21 cellular contexts compared by ENCODE assay signal in genomic region chr22:25718109-25718830, GRCh38. TPM values are rescaled to one million over a fixed set of nuclear protein-coding genes. Genes with fewer than 3 reads are reported as not detected.
A peak's percentile ranks its signal among the peaks of the same experiment; 100 is the strongest.
DNase-seq lines count a peak whose midpoint lies in the region; ATAC-seq, FAIRE-seq and TF ChIP-seq lines count a peak whose summit lies in the region.
"Had no signal": no experiment of that assay in that cellular context is flagged by ENCODE, and none has a peak within 500 bp of the region (broad histone marks: within the 10 kb centered on the region; RNA-seq: fewer than 3 reads in every experiment).

No MANE protein-coding gene starts in this region.

- CTCF ChIA-PET in activated CD4-positive, alpha-beta memory T cell treated with anti-CD3 and anti-CD28 coated beads, Interleukin-2, amount 10 ng/mL, durations not matched to agents 7 days and 5 days (lab: Charles Lee), result no interaction called here

- in situ Hi-C loops in gastrocnemius medialis (cut with MboI; ENCODE audit: low sequenced_read_pairs in 4 of 4), result loop anchor here in 1 of 4 donors (25.0 kb wide), 1 partner anchor 256 kb away; no protein-coding TSS in a partner anchor

- H3K27ac ChIP-seq in dorsolateral prefrontal cortex, result peak overlapping the region in 35 of 59 donors; percentile 3 to 76 (median 36)
- peak overlapping the region; percentile 26 to 56 (median 46) for H3K27ac ChIP-seq in gastrocnemius medialis
- no peak overlapping the region for H3K27ac ChIP-seq in small intestine (ENCODE audit: low read depth in 1 of 2, low read length in 1 of 2)
- H3K27ac ChIP-seq: 22Rv1, PC-9, RWPE1 had no signal

- H3K27ac Mint-ChIP-seq in T-helper 1 cell treated with Interleukin-12 subunit alpha and Interleukin-12 subunit beta and Interleukin-4 antibody, amounts not matched to agents 30 μg/mL and 1 μg/mL, for 36 hours, result peak overlapping the region; percentile 45
- H3K27ac Mint-ChIP-seq in activated CD4-positive, alpha-beta memory T cell treated with anti-CD3 and anti-CD28 coated beads, Interleukin-2, amount 10 ng/mL, durations not matched to agents 7 days and 5 days, result no peak overlapping the region
- H3K27ac Mint-ChIP-seq: CD14-positive monocyte had no signal

- no peaks in the 10 kb centered on the region for H3K27me3 Mint-ChIP-seq in T-helper 1 cell treated with Interleukin-12 subunit alpha and Interleukin-12 subunit beta and Interleukin-4 antibody, amounts not matched to agents 30 μg/mL and 1 μg/mL, for 36 hours (ENCODE audit: low read depth)
- H3K27me3 Mint-ChIP-seq in activated CD4-positive, alpha-beta memory T cell treated with anti-CD3 and anti-CD28 coated beads, Interleukin-2, amount 10 ng/mL, durations not matched to agents 7 days and 5 days, result no peaks in the 10 kb centered on the region

- peak; percentile 75 to 92 for ATAC-seq in gastrocnemius medialis

- H3K27me3 ChIP-seq in dorsolateral prefrontal cortex (no peaks in the 10 kb centered on the region), gastrocnemius medialis (no peaks in the 10 kb centered on the region), small intestine (ENCODE audit: control insufficient read depth in 2 of 2, insufficient read depth in 2 of 2, low read length in 2 of 2) (no peaks in the 10 kb centered on the region)

- intact Hi-C loops in dorsolateral prefrontal cortex (cut with DNase I), result no loop called here
- intact Hi-C loops in gastrocnemius medialis (cut with DNase I; ENCODE audit: low total_unique reads), result no loop called here

- POLR2A ChIA-PET in activated CD4-positive, alpha-beta memory T cell treated with anti-CD3 and anti-CD28 coated beads, Interleukin-2, amount 10 ng/mL, durations not matched to agents 7 days and 5 days (lab: Charles Lee), result no interaction called here

- TF ChIP-seq POLR2A in GM12892 (IDR thresholded peaks at IDR 0.05; ENCODE audit: low read depth, low read length) (no peak), gastrocnemius medialis (IDR thresholded peaks at IDR 0.05) (no peak)

- H3K9me3 ChIP-seq in gastrocnemius medialis, result no peaks in the 10 kb centered on the region
- H3K9me3 ChIP-seq in small intestine (ENCODE audit: control insufficient read depth, low read depth), result no peaks in the 10 kb centered on the region

- peak; percentile 24 for FAIRE-seq in GM12892 (lab: Jason Lieb, UNC)
- no peak for FAIRE-seq in small intestine (lab: Jason Lieb, UNC)
- FAIRE-seq: H54 had no signal

- H3K36me3 ChIP-seq in gastrocnemius medialis (no peaks in the 10 kb centered on the region), small intestine (ENCODE audit: control insufficient read depth in 2 of 2, insufficient read depth in 2 of 2, low read length in 2 of 2) (no peaks in the 10 kb centered on the region)

- peaks cover 56% of the 10 kb centered on the region for H3K36me3 Mint-ChIP-seq in T-helper 1 cell treated with Interleukin-12 subunit alpha and Interleukin-12 subunit beta and Interleukin-4 antibody, amounts not matched to agents 30 μg/mL and 1 μg/mL, for 36 hours (ENCODE audit: low read depth)
- peaks cover 49% of the 10 kb centered on the region for H3K36me3 Mint-ChIP-seq in activated CD4-positive, alpha-beta memory T cell treated with anti-CD3 and anti-CD28 coated beads, Interleukin-2, amount 10 ng/mL, durations not matched to agents 7 days and 5 days (ENCODE audit: low read depth)

- H3K4me1 Mint-ChIP-seq in T-helper 1 cell treated with Interleukin-12 subunit alpha and Interleukin-12 subunit beta and Interleukin-4 antibody, amounts not matched to agents 30 μg/mL and 1 μg/mL, for 36 hours (ENCODE audit: low read depth), result peaks cover 17% of the 10 kb centered on the region
- peaks cover 10% of the 10 kb centered on the region for H3K4me1 Mint-ChIP-seq in activated CD4-positive, alpha-beta memory T cell treated with anti-CD3 and anti-CD28 coated beads, Interleukin-2, amount 10 ng/mL, durations not matched to agents 7 days and 5 days
- H3K4me1 Mint-ChIP-seq: CD14-positive monocyte had no signal

- no peak overlapping the region for H3K4me3 Mint-ChIP-seq in T-helper 1 cell treated with Interleukin-12 subunit alpha and Interleukin-12 subunit beta and Interleukin-4 antibody, amounts not matched to agents 30 μg/mL and 1 μg/mL, for 36 hours
- H3K4me3 Mint-ChIP-seq in activated CD4-positive, alpha-beta memory T cell treated with anti-CD3 and anti-CD28 coated beads, Interleukin-2, amount 10 ng/mL, durations not matched to agents 7 days and 5 days, result no peak overlapping the region
- H3K4me3 Mint-ChIP-seq: CD14-positive monocyte had no signal

- DNase-seq in T-helper 1 cell, result no peak
- DNase-seq in GM12892 (ENCODE audit: insufficient read length), result no peak
- DNase-seq in dorsolateral prefrontal cortex, result peak in 1 of 10 donors; percentile 62
- DNase-seq in gastrocnemius medialis, result no peak
- no peak for DNase-seq in small intestine
- no peak for DNase-seq in NCI-H1417 (lab: John Stamatoyannopoulos, UW)
- no peak for DNase-seq in activated CD4-positive, alpha-beta memory T cell treated with anti-CD3 and anti-CD28 coated beads, Interleukin-2, amount 10 ng/mL, durations not matched to agents 7 days and 5 days
- DNase-seq: AML-193, DMS79, KBM-7, MV-4-11, NCI-H1417 treated with DMSO at 0.1 percent for 48 hours, NCI-H187 treated with DMSO at 0.1 percent for 48 hours, NCI-H226, NCI-H524, PC-9 had no signal

- H3K9me3 Mint-ChIP-seq in T-helper 1 cell treated with Interleukin-12 subunit alpha and Interleukin-12 subunit beta and Interleukin-4 antibody, amounts not matched to agents 30 μg/mL and 1 μg/mL, for 36 hours, result no peaks in the 10 kb centered on the region
- H3K9me3 Mint-ChIP-seq in activated CD4-positive, alpha-beta memory T cell treated with anti-CD3 and anti-CD28 coated beads, Interleukin-2, amount 10 ng/mL, durations not matched to agents 7 days and 5 days, result no peaks in the 10 kb centered on the region
- H3K9me3 Mint-ChIP-seq: CD14-positive monocyte had no signal

- no peak overlapping the region for H3K4me3 ChIP-seq in dorsolateral prefrontal cortex
- H3K4me3 ChIP-seq in gastrocnemius medialis, result no peak overlapping the region
- no peak overlapping the region for H3K4me3 ChIP-seq in small intestine (ENCODE audit: low read depth in 1 of 2, low read length in 2 of 2)
- H3K4me3 ChIP-seq: PC-9 had no signal

- 86 to 88% (median 88%) methylated on average over 11 of the region's 11 CpGs for WGBS in small intestine, 3 donors

- no peak for TF ChIP-seq CTCF in dorsolateral prefrontal cortex (IDR thresholded peaks at IDR 0.05 in 54 of 56, conservative IDR thresholded peaks at IDR 0.05 in 2 of 56; ENCODE audit: low read depth in 1 of 56, partially characterized antibody in 56 of 56)
- no peak for TF ChIP-seq CTCF in gastrocnemius medialis (IDR thresholded peaks at IDR 0.05 in 4 of 5, conservative IDR thresholded peaks at IDR 0.05 in 1 of 5)

- H3K4me1 ChIP-seq in gastrocnemius medialis, result peaks cover 6 to 12% of the 10 kb centered on the region in 2 donors
- H3K4me1 ChIP-seq in small intestine (ENCODE audit: control insufficient read depth in 2 of 2, insufficient read depth in 1 of 2, low read depth in 1 of 2, low read length in 1 of 2), result no peaks in the 10 kb centered on the region

RNA-seq across cellular contexts. Expression of gene MYO18B, which starts 23.7 kb away (rescaled TPM):
- polyA plus RNA-seq in GM12892 (2012; ENCODE audit: missing spikeins), result 3.7 TPM
- total RNA-seq in dorsolateral prefrontal cortex, result 1 to 10 TPM in 12 of 120 experiments, under 1 TPM in 105, not detected in 3; 0.06 to 2.0 (median 0.45) TPM
- total RNA-seq in gastrocnemius medialis, result 100 to 1,000 TPM; 273 to 408 (median 362) TPM
- polyA plus RNA-seq in small intestine, result 1 to 10 TPM in 1 of 3 donors, under 1 TPM in 2; 0.01 to 1.1 (median 0.45) TPM
- total RNA-seq in activated CD4-positive, alpha-beta memory T cell treated with anti-CD3 and anti-CD28 coated beads, Interleukin-2, amount 10 ng/mL, durations not matched to agents 7 days and 5 days, result 1 to 10 TPM; 1.6 to 2.0 TPM
- total RNA-seq: PC-9 had no signal
- polyA plus RNA-seq: CD14-positive monocyte had no signal

Comparison
In these comparisons a context has a peak if more than half of its experiments do, and no peak if none do; other contexts are left out.
1. H3K27ac ChIP-seq: peak in dorsolateral prefrontal cortex (35 of 59) and gastrocnemius medialis (4 of 4); none in small intestine (0 of 2).
2. RNA of gene MYO18B, which starts 23.7 kb away (total RNA-seq): 273 to 408 TPM in gastrocnemius medialis; 1.6 to 2.0 TPM in activated CD4-positive, alpha-beta memory T cell treated with anti-CD3 and anti-CD28 coated beads, Interleukin-2, amount 10 ng/mL, durations not matched to agents 7 days and 5 days and 0.06 to 2.0 TPM in dorsolateral prefrontal cortex; every median in the first group is over 10 times any median in the second.